ENCODE assay signal across 17 cellular contexts in the genomic region with DNA sequence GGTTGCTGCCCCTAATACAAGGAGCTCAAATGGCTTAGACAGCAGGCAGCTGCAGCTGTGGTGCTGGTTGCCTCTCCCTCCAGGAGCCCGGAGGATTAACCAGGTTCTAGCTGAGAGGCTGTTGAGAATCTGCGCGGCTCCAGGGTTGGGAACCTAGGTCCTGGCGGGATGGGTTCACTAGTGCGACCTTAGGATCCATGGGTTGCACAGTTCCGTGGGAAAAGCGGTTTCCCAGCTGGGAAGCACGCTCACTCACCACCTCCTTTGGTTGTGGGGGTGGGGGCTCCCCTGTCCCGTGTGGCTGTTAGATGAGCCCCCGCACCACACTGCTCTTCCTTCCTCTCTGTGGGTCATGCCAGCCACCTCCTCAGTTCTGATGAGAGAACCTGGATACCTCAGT.
DNase-seq lines count a peak whose midpoint lies in the region; ATAC-seq and TF ChIP-seq lines count a peak whose summit lies in the region.
"Had no signal": no experiment of that assay in that cellular context is flagged by ENCODE, and none has a peak within 500 bp of the region (broad histone marks: within the 10 kb centered on the region; RNA-seq: fewer than 3 reads in every experiment).

No MANE protein-coding gene starts in this region.

- H2AK5ac ChIP-seq in neuronal stem cell (ENCODE audit: low read depth, low read length), result no peak overlapping the region

- no peak overlapping the region for H3K4me2 ChIP-seq in neuronal stem cell (ENCODE audit: insufficient read depth, low read length, poor library complexity, severe bottlenecking)
- H3K4me2 ChIP-seq: A549; BLaER1 treated with 17β-estradiol and CSF1 and Interleukin-3, amounts not matched to agents 10 nM and 100 nM had no signal

- H2BK120ac ChIP-seq in neuronal stem cell (ENCODE audit: low read depth, low read length), result peak overlapping the region; percentile 41

- H2AFZ ChIP-seq in neuronal stem cell (ENCODE audit: low read length), result no peak overlapping the region

- no peak overlapping the region for H3K23ac ChIP-seq in neuronal stem cell (ENCODE audit: low read depth, low read length, poor library complexity)

- no peak overlapping the region for H3K14ac ChIP-seq in neuronal stem cell (ENCODE audit: low read length)

- H2BK15ac ChIP-seq in neuronal stem cell (ENCODE audit: low read length), result peak overlapping the region; percentile 15

- TF ChIP-seq CTCF in upper lobe of right lung (IDR thresholded peaks at IDR 0.05), result no peak
- TF ChIP-seq CTCF in left lung (IDR thresholded peaks at IDR 0.05), result no peak

- peak overlapping the region; percentile 84 for H3K18ac ChIP-seq in neuronal stem cell (ENCODE audit: low read length)

- H3K27me3 ChIP-seq in neuronal stem cell (ENCODE audit: control insufficient read depth in 3 of 3, insufficient read depth in 3 of 3, low read depth in 1 of 3, low read length in 3 of 3) (no peaks in the 10 kb centered on the region), upper lobe of right lung (no peaks in the 10 kb centered on the region), left lung (no peaks in the 10 kb centered on the region)
- H3K27me3 ChIP-seq: BLaER1 treated with 17β-estradiol and CSF1 and Interleukin-3, amounts not matched to agents 10 nM and 100 nM had no signal

- no peak overlapping the region for H3K27ac ChIP-seq in neuronal stem cell (replicated peaks; ENCODE audit: low read length)
- no peak overlapping the region for H3K27ac ChIP-seq in upper lobe of right lung
- H3K27ac ChIP-seq in left lung, result no peak overlapping the region
- H3K27ac ChIP-seq: 22Rv1; A549; BLaER1 treated with 17β-estradiol and CSF1 and Interleukin-3, amounts not matched to agents 10 nM and 100 nM; C4-2B had no signal

- DNase-seq in NCI-H82 (lab: John Stamatoyannopoulos, UW) (peak; percentile 10), NCI-H82 treated with DMSO at 0.1 percent for 48 hours (lab: John Stamatoyannopoulos, UW; ENCODE audit: unreplicated experiment) (no peak), neuronal stem cell (ENCODE audit: low spot score) (no peak), upper lobe of right lung (peak; percentile 49), kidney glomerular epithelial cell (lab: John Stamatoyannopoulos, UW) (no peak), left lung (no peak)
- DNase-seq: AML-193; Caco-2; Calu3; CD4-positive, alpha-beta T cell; CD8-positive, alpha-beta T cell; DMS79 treated with DMSO at 0.1 percent for 48 hours; GF-D8 had no signal

- no CpG with 5 or more reads among the region's 10 CpGs for WGBS in neuronal stem cell (ENCODE audit: extremely low coverage in 2 of 2, insufficient read length in 2 of 2, insufficient replicate concordance in 1 of 2), 2 donors

- no peak overlapping the region for H4K91ac ChIP-seq in neuronal stem cell (ENCODE audit: low read depth, low read length, poor library complexity)

- ATAC-seq in upper lobe of right lung, result no peak
- no peak for ATAC-seq in left lung
- ATAC-seq: A549; CD8-positive, alpha-beta T cell had no signal

- peaks cover 2% of the 10 kb centered on the region for H3K79me1 ChIP-seq in neuronal stem cell (ENCODE audit: low read depth, low read length)

- H3K9ac ChIP-seq in neuronal stem cell (ENCODE audit: low read depth, low read length, poor library complexity), result no peak overlapping the region
- H3K9ac ChIP-seq: BLaER1 treated with 17β-estradiol and CSF1 and Interleukin-3, amounts not matched to agents 10 nM and 100 nM had no signal

- no peak overlapping the region for H2BK5ac ChIP-seq in neuronal stem cell (ENCODE audit: low read length)

- H3K36me3 ChIP-seq in neuronal stem cell (replicated peaks in 1 of 2; ENCODE audit: control insufficient read depth in 2 of 2, insufficient read depth in 2 of 2, low read length in 2 of 2) (no peaks in the 10 kb centered on the region), upper lobe of right lung (no peaks in the 10 kb centered on the region), left lung (no peaks in the 10 kb centered on the region)
- H3K36me3 ChIP-seq: BLaER1 treated with 17β-estradiol and CSF1 and Interleukin-3, amounts not matched to agents 10 nM and 100 nM had no signal

- intact Hi-C loops in upper lobe of right lung (cut with DNase I), result no loop called here
- intact Hi-C loops in left lung (cut with DNase I), result no loop called here

- H3K4ac ChIP-seq in neuronal stem cell (ENCODE audit: low read length), result no peak overlapping the region

- H3K9me3 ChIP-seq in neuronal stem cell (replicated peaks in 1 of 2; ENCODE audit: control insufficient read depth in 2 of 2, insufficient read depth in 1 of 2, low read depth in 1 of 2, low read length in 2 of 2) (no peaks in the 10 kb centered on the region), upper lobe of right lung (no peaks in the 10 kb centered on the region), left lung (peaks cover 0 to 3% of the 10 kb centered on the region in 2 donors)
- H3K9me3 ChIP-seq: Caco-2 had no signal

- H3K4me3 ChIP-seq in neuronal stem cell (ENCODE audit: low read length in 2 of 2) (no peak overlapping the region), upper lobe of right lung (no peak overlapping the region), left lung (no peak overlapping the region)
- H3K4me3 ChIP-seq: A549; BLaER1 treated with 17β-estradiol and CSF1 and Interleukin-3, amounts not matched to agents 10 nM and 100 nM had no signal

- no peak overlapping the region for H2BK12ac ChIP-seq in neuronal stem cell (ENCODE audit: low read length)

- H3K4me1 ChIP-seq in neuronal stem cell (ENCODE audit: control insufficient read depth in 2 of 2, insufficient read depth in 1 of 2, low read depth in 1 of 2, low read length in 2 of 2) (no peaks in the 10 kb centered on the region), upper lobe of right lung (no peaks in the 10 kb centered on the region), left lung (no peaks in the 10 kb centered on the region)
- H3K4me1 ChIP-seq: A549; BLaER1 treated with 17β-estradiol and CSF1 and Interleukin-3, amounts not matched to agents 10 nM and 100 nM; Caco-2 had no signal

- H4K8ac ChIP-seq in neuronal stem cell (ENCODE audit: low read depth, low read length), result no peak overlapping the region

Comparison
In these comparisons a context has a peak if more than half of its experiments do, and no peak if none do; other contexts are left out.
1. DNase-seq: peak in NCI-H82 (single experiment) and upper lobe of right lung (single experiment); none in NCI-H82 treated with DMSO at 0.1 percent for 48 hours (single experiment), neuronal stem cell (single experiment), kidney glomerular epithelial cell (single experiment) and left lung (0 of 2).